ENCODE assay signal across 14 cellular contexts in genomic region chr11:23123766-23124165, GRCh38.
A peak's percentile ranks its signal among the peaks of the same experiment; 100 is the strongest.
DNase-seq lines count a peak whose midpoint lies in the region; ATAC-seq and TF ChIP-seq lines count a peak whose summit lies in the region.
"Had no signal": no experiment of that assay in that cellular context is flagged by ENCODE, and none has a peak within 500 bp of the region (broad histone marks: within the 10 kb centered on the region; RNA-seq: fewer than 3 reads in every experiment).

No MANE protein-coding gene starts in this region.

- no peak overlapping the region for H3K4me2 ChIP-seq in MM.1S (ENCODE audit: low read depth, low read length)

- ATAC-seq in GM18519 (IDR thresholded peaks at IDR 0.05; ENCODE audit: low FRiP score, unreplicated experiment): no peak
- ATAC-seq: activated CD4-positive, CD25-positive, alpha-beta regulatory T cell treated with anti-CD3 and anti-CD28 coated beads, Interleukin-2, amount 50 U/mL, for 24 hours had no signal

- no peak for TF ChIP-seq CTCF in endodermal cell (conservative IDR thresholded peaks at IDR 0.05)
- TF ChIP-seq CTCF in nephron (IDR thresholded peaks at IDR 0.05; ENCODE audit: unreplicated experiment in 3 of 3): no peak
- TF ChIP-seq CTCF in glutamatergic neuron (IDR thresholded peaks at IDR 0.05; ENCODE audit: partially characterized antibody, unreplicated experiment): no peak
- TF ChIP-seq CTCF in MM.1S (IDR thresholded peaks at IDR 0.05; ENCODE audit: low read length): no peak

- no peaks in the 10 kb centered on the region for H3F3A ChIP-seq in MM.1S (ENCODE audit: insufficient read depth, low read length)

- no peaks in the 10 kb centered on the region for H3K27me3 ChIP-seq in endodermal cell (ENCODE audit: control insufficient read depth, insufficient read depth, low read length, poor library complexity, severe bottlenecking)
- no peaks in the 10 kb centered on the region for H3K27me3 ChIP-seq in MM.1S (replicated peaks; ENCODE audit: insufficient read depth, low read length)
- H3K27me3 ChIP-seq: neutrophil had no signal

- no peak overlapping the region for H3K9ac ChIP-seq in endodermal cell (ENCODE audit: extremely low read depth, low read length, poor library complexity, severe bottlenecking)
- H3K9ac ChIP-seq in MM.1S (ENCODE audit: low read length): no peak overlapping the region

- H3K27ac ChIP-seq in endodermal cell (ENCODE audit: low read depth, low read length) (no peak overlapping the region), MM.1S (ENCODE audit: low read length) (no peak overlapping the region)
- H3K27ac ChIP-seq: neutrophil had no signal

- H3K27ac Mint-ChIP-seq in endodermal cell (peak overlapping the region; percentile 62), nephron (peak overlapping the region in 2 of 3 experiments; percentile 42 to 73), glutamatergic neuron (ENCODE audit: unreplicated experiment) (no peak overlapping the region)
- H3K27ac Mint-ChIP-seq: activated T-helper 1 cell treated with anti-CD3 and anti-CD28 coated beads, Interleukin-12 subunit alpha, Interleukin-12 subunit beta, Interleukin-2, Interleukin-4 antibody, amounts not matched to agents 30 ng/mL and 10 ng/mL and 1 ng/mL, durations not matched to agents 14 hours and 24 hours and 36 hours had no signal

- H3K4me1 ChIP-seq in endodermal cell (ENCODE audit: control insufficient read depth, insufficient read depth, low read length) (no peaks in the 10 kb centered on the region), MM.1S (ENCODE audit: low read length) (no peaks in the 10 kb centered on the region)

- H3K4me3 ChIP-seq in endodermal cell (ENCODE audit: low read length) (no peak overlapping the region), MM.1S (ENCODE audit: low read length) (no peak overlapping the region)

- H3K36me3 Mint-ChIP-seq in endodermal cell (ENCODE audit: low read depth) (peaks cover 22% of the 10 kb centered on the region), nephron (ENCODE audit: low read depth) (no peaks in the 10 kb centered on the region), glutamatergic neuron (ENCODE audit: unreplicated experiment) (no peaks in the 10 kb centered on the region)

- WGBS in endodermal cell (ENCODE audit: insufficient coverage in 1 of 2, insufficient read length in 1 of 2), 2 experiments: 67 to 88% methylated on average over 1 to 3 of the region's 3 CpGs

- no peaks in the 10 kb centered on the region for H4K20me1 ChIP-seq in MM.1S (ENCODE audit: insufficient read depth, low read length)

- no peaks in the 10 kb centered on the region for H3K79me2 ChIP-seq in MM.1S (ENCODE audit: low read length)

- H3K36me3 ChIP-seq in endodermal cell (ENCODE audit: control insufficient read depth, insufficient read depth, low read length) (no peaks in the 10 kb centered on the region), MM.1S (replicated peaks; ENCODE audit: insufficient read depth, low read length) (no peaks in the 10 kb centered on the region)
- H3K36me3 ChIP-seq: neutrophil had no signal

- peaks cover 15% of the 10 kb centered on the region for H3K9me3 Mint-ChIP-seq in endodermal cell
- H3K9me3 Mint-ChIP-seq in nephron: no peaks in the 10 kb centered on the region
- no peaks in the 10 kb centered on the region for H3K9me3 Mint-ChIP-seq in glutamatergic neuron (ENCODE audit: unreplicated experiment)
- H3K9me3 Mint-ChIP-seq: activated T-helper 1 cell treated with anti-CD3 and anti-CD28 coated beads, Interleukin-12 subunit alpha, Interleukin-12 subunit beta, Interleukin-2, Interleukin-4 antibody, amounts not matched to agents 30 ng/mL and 10 ng/mL and 1 ng/mL, durations not matched to agents 14 hours and 24 hours and 36 hours had no signal

- H3K9me3 ChIP-seq in endodermal cell (ENCODE audit: control insufficient read depth, low read length) (peaks cover 8% of the 10 kb centered on the region), MM.1S (replicated peaks; ENCODE audit: insufficient read depth, low read length) (no peaks in the 10 kb centered on the region)
- H3K9me3 ChIP-seq: neutrophil had no signal

- DNase-seq in EH (ENCODE audit: low read depth): peak; percentile 59
- peak; percentile 85 for DNase-seq in M059J (ENCODE audit: low read depth)
- DNase-seq in endodermal cell: no peak
- DNase-seq in glutamatergic neuron: no peak
- no peak for DNase-seq in SKM-1 (lab: John Stamatoyannopoulos, UW; ENCODE audit: unreplicated experiment)
- DNase-seq in MM.1S: no peak
- DNase-seq: C1 segment of cervical spinal cord, cerebellar nuclear complex, NCI-H187 had no signal

- H2AFZ ChIP-seq in MM.1S (ENCODE audit: low read length): no peak overlapping the region

- no peaks in the 10 kb centered on the region for H3K27me3 Mint-ChIP-seq in endodermal cell (ENCODE audit: insufficient read depth)
- no peaks in the 10 kb centered on the region for H3K27me3 Mint-ChIP-seq in nephron (ENCODE audit: low read depth)
- H3K27me3 Mint-ChIP-seq in glutamatergic neuron (ENCODE audit: unreplicated experiment): no peaks in the 10 kb centered on the region

- H3K9me2 ChIP-seq in MM.1S (replicated peaks; ENCODE audit: insufficient read depth, low read length): no peaks in the 10 kb centered on the region

- H3K4me3 Mint-ChIP-seq in endodermal cell (no peak overlapping the region), nephron (no peak overlapping the region), glutamatergic neuron (ENCODE audit: unreplicated experiment) (no peak overlapping the region)
- H3K4me3 Mint-ChIP-seq: activated T-helper 1 cell treated with anti-CD3 and anti-CD28 coated beads, Interleukin-12 subunit alpha, Interleukin-12 subunit beta, Interleukin-2, Interleukin-4 antibody, amounts not matched to agents 30 ng/mL and 10 ng/mL and 1 ng/mL, durations not matched to agents 14 hours and 24 hours and 36 hours had no signal

- H3K4me1 Mint-ChIP-seq in endodermal cell (peaks cover 6% of the 10 kb centered on the region), nephron (no peaks in the 10 kb centered on the region), glutamatergic neuron (ENCODE audit: low read depth, unreplicated experiment) (no peaks in the 10 kb centered on the region)

Comparison
In these comparisons a context has a peak if more than half of its experiments do, and no peak if none do; other contexts are left out.
1. DNase-seq: peak in EH (single experiment) and M059J (single experiment); none in endodermal cell (single experiment), glutamatergic neuron (single experiment), SKM-1 (single experiment) and MM.1S (single experiment).